ENCODE assay signal across 25 cellular contexts in the genomic region with DNA sequence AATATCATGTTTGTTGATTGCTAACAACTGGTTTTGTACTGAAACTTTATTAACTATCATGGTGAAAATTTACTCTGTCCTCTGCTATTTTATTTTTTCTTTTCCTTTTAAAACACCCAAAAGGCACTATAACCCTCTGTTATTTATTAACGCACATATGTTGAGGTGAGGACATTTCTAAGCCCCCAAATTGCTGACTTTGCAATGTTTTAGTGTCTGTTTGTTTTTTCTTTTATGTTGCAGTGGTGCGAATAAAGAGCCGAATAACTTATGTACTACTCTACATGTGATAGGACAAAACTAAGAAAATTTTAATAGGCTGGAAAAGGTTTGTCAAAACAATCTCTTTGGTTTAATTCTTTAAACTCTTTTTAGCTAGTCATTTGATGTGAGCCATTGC. TPM values are rescaled to one million over a fixed set of nuclear protein-coding genes. Genes with fewer than 3 reads are reported as not detected.
DNase-seq lines count a peak whose midpoint lies in the region; ATAC-seq, FAIRE-seq and TF ChIP-seq lines count a peak whose summit lies in the region.
"Had no signal": no experiment of that assay in that cellular context is flagged by ENCODE, and none has a peak within 500 bp of the region (broad histone marks: within the 10 kb centered on the region; RNA-seq: fewer than 3 reads in every experiment).

No MANE protein-coding gene starts in this region.

- in situ Hi-C loops in K562 (cut with MboI), result no loop called here

- H3K4me2 ChIP-seq in SK-N-SH, result no peak overlapping the region
- H3K4me2 ChIP-seq in A549, result no peak overlapping the region
- no peak overlapping the region for H3K4me2 ChIP-seq in K562 (ENCODE audit: insufficient read depth, low read length)
- H3K4me2 ChIP-seq in PC-3 (ENCODE audit: low read length), result no peak overlapping the region
- H3K4me2 ChIP-seq: BLaER1 had no signal

- ATAC-seq in SK-N-SH treated with all-trans-retinoic acid at 6 μM for 48 hours (no peak), A549 (no peak), K562 (no peak), PC-3 (no peak)
- ATAC-seq: GM12878 had no signal

- H3K36me3 ChIP-seq in SK-N-SH (replicated peaks in 1 of 2; ENCODE audit: control insufficient read depth in 1 of 2, insufficient read depth in 2 of 2, low read length in 1 of 2) (no peaks in the 10 kb centered on the region), K562 (ENCODE audit: control insufficient read depth, insufficient read depth, low read length) (no peaks in the 10 kb centered on the region), PC-3 (ENCODE audit: low read depth, low read length) (no peaks in the 10 kb centered on the region)
- H3K36me3 ChIP-seq: BE2C, BLaER1 had no signal

- TF ChIP-seq POLR2A in A549 (IDR thresholded peaks at IDR 0.05; ENCODE audit: low read length) (no peak), K562 (conservative IDR thresholded peaks at IDR 0.05) (no peak)

- DNase-seq in SK-N-SH (no peak), A549 (ENCODE audit: low read depth in 1 of 2, low spot score in 1 of 2) (no peak), K562 (ENCODE audit: extremely low read depth in 1 of 4, low spot score in 3 of 4) (no peak), RCC 7860 (ENCODE audit: low spot score) (no peak), PC-3 (no peak)
- DNase-seq: ACHN; BE2C; C1 segment of cervical spinal cord; CD4-positive, alpha-beta memory T cell; CD4-positive, CD25-positive, alpha-beta regulatory T cell; CD8-positive, alpha-beta memory T cell; COR-L47; DMS 273 treated with DMSO at 0.1 percent for 48 hours; DMS153; DMS53; DMS79; DND-41; EL; GDM1 had no signal

- H2AFZ ChIP-seq in SK-N-SH (ENCODE audit: low read depth) (0 out of 2 replicates have a peak overlapping the region, but pooled peaks have one; percentile 6), K562 (ENCODE audit: low read depth, low read length) (no peak overlapping the region), PC-3 (ENCODE audit: low read length) (no peak overlapping the region)

- no peaks in the 10 kb centered on the region for H3K9me3 ChIP-seq in SK-N-SH
- no peaks in the 10 kb centered on the region for H3K9me3 ChIP-seq in A549
- no peaks in the 10 kb centered on the region for H3K9me3 ChIP-seq in K562 (replicated peaks; ENCODE audit: control insufficient read depth, insufficient read depth, low read depth, low read length)
- H3K9me3 ChIP-seq in PC-3 (ENCODE audit: low read length), result no peaks in the 10 kb centered on the region
- H3K9me3 ChIP-seq: BE2C had no signal

- H4K20me1 ChIP-seq in SK-N-SH (ENCODE audit: insufficient read depth) (no peaks in the 10 kb centered on the region), K562 (replicated peaks; ENCODE audit: control insufficient read depth, insufficient read depth, low read length) (no peaks in the 10 kb centered on the region), PC-3 (ENCODE audit: low read length) (no peaks in the 10 kb centered on the region)
- H4K20me1 ChIP-seq: BLaER1 had no signal

- no peaks in the 10 kb centered on the region for H3K9me1 ChIP-seq in K562 (ENCODE audit: control insufficient read depth, insufficient read depth, low read length)

- TF ChIP-seq EP300 in SK-N-SH (IDR thresholded peaks at IDR 0.05; ENCODE audit: borderline replicate concordance in 1 of 2, low read depth in 1 of 2, low read length in 1 of 2) (no peak), A549 (IDR thresholded peaks at IDR 0.05) (no peak), K562 (IDR thresholded peaks at IDR 0.05; ENCODE audit: low read length) (no peak)

- no peaks in the 10 kb centered on the region for H3F3A ChIP-seq in SK-N-SH (replicated peaks; ENCODE audit: insufficient read depth)
- no peaks in the 10 kb centered on the region for H3F3A ChIP-seq in PC-3 (ENCODE audit: low read length, unreplicated experiment)

- TF ChIP-seq RAD21 in SK-N-SH (IDR thresholded peaks at IDR 0.05; ENCODE audit: low read length) (no peak), A549 (conservative IDR thresholded peaks at IDR 0.05 in 1 of 2, IDR thresholded peaks at IDR 0.05 in 1 of 2) (no peak), K562 (CRISPR knock-in tag; conservative IDR thresholded peaks at IDR 0.05 in 1 of 2, IDR thresholded peaks at IDR 0.05 in 1 of 2) (no peak)

- POLR2A ChIA-PET in SK-N-SH (lab: Yijun Ruan, JAX) (no interaction called here), A549 (lab: Yijun Ruan, JAX) (no interaction called here), K562 (lab: Yijun Ruan, JAX) (no interaction called here), PC-3 (lab: Charles Lee; ENCODE audit: unreplicated experiment) (no interaction called here)

- TF ChIP-seq CTCF in SK-N-SH (IDR thresholded peaks at IDR 0.05) (no peak), A549 (IDR thresholded peaks at IDR 0.05) (no peak), K562 (IDR thresholded peaks at IDR 0.05 in 2 of 3, conservative IDR thresholded peaks at IDR 0.05 in 1 of 3; ENCODE audit: insufficient read depth in 2 of 3, low read depth in 1 of 3, low read length in 3 of 3) (no peak), PC-3 (conservative IDR thresholded peaks at IDR 0.05; ENCODE audit: low read depth, low read length) (no peak)

- FAIRE-seq in A549 (lab: Jason Lieb, UNC) (no peak), K562 (lab: Jason Lieb, UNC) (no peak), RCC 7860 (lab: Jason Lieb, UNC) (no peak)
- FAIRE-seq: GM12878, GM12892, GM18507 had no signal

- H3K9me2 ChIP-seq in SK-N-SH (no peaks in the 10 kb centered on the region), PC-3 (replicated peaks; ENCODE audit: low read length) (no peaks in the 10 kb centered on the region)

- H3K4me1 ChIP-seq in SK-N-SH (ENCODE audit: control insufficient read depth in 1 of 2, insufficient read depth in 2 of 2, low read depth in 1 of 2, low read length in 1 of 2) (no peaks in the 10 kb centered on the region), A549 (no peaks in the 10 kb centered on the region), K562 (replicated peaks in 1 of 2; ENCODE audit: control insufficient read depth in 2 of 2, insufficient read depth in 2 of 2, low read length in 2 of 2) (peaks cover 0 to 6% of the 10 kb centered on the region in 2 experiments; a peak in 1 of 5 replicates), PC-3 (ENCODE audit: insufficient read depth, low read length) (no peaks in the 10 kb centered on the region)
- H3K4me1 ChIP-seq: BE2C, BLaER1 had no signal

- CTCF ChIA-PET in SK-N-SH (lab: Yijun Ruan, JAX) (no interaction called here), A549 (lab: Yijun Ruan, JAX) (interaction anchor here (0.9 to 1.7 kb wide), 2 partner anchors 22 to 26 kb away, joined by 4 to 5 read pairs; no protein-coding TSS in a partner anchor), K562 (lab: Yijun Ruan, JAX; ENCODE audit: low intra/inter-chr PET ratio) (no interaction called here), PC-3 (lab: Charles Lee) (no interaction called here)

- intact Hi-C loops in K562 (cut with micrococcal nuclease) (no loop called here), PC-3 (cut with micrococcal nuclease) (no loop called here)

- H3K9ac ChIP-seq in SK-N-SH, result no peak overlapping the region
- H3K9ac ChIP-seq in K562 (ENCODE audit: insufficient read depth in 1 of 2, low read depth in 2 of 2, low read length in 2 of 2), result no peak overlapping the region
- H3K9ac ChIP-seq in PC-3 (ENCODE audit: low read length), result no peak overlapping the region
- H3K9ac ChIP-seq: BLaER1 had no signal

- H3K4me3 ChIP-seq in SK-N-SH (ENCODE audit: low read depth in 2 of 2, low read length in 1 of 2), result no peak overlapping the region
- H3K4me3 ChIP-seq in A549, result no peak overlapping the region
- H3K4me3 ChIP-seq in K562, result no peak overlapping the region
- no peak overlapping the region for H3K4me3 ChIP-seq in PC-3 (ENCODE audit: low read length)
- H3K4me3 ChIP-seq: BLaER1, GM12878 had no signal

- WGBS in SK-N-SH (ENCODE audit: low lambda C conversion rate), result 63% methylated on average over 3 of the region's 3 CpGs
- WGBS in A549 (ENCODE audit: missing lambda C conversion rate), result 89% methylated on average over 3 of the region's 3 CpGs
- 6% methylated on average over 3 of the region's 3 CpGs for WGBS in K562 (ENCODE audit: insufficient coverage, low coverage, missing lambda C conversion rate)

- H3K27ac ChIP-seq in SK-N-SH (ENCODE audit: low read depth in 2 of 2, low read length in 1 of 2), result no peak overlapping the region
- no peak overlapping the region for H3K27ac ChIP-seq in A549
- H3K27ac ChIP-seq in K562 (ENCODE audit: extremely low read depth, low read depth, low read length), result no peak overlapping the region
- H3K27ac ChIP-seq in PC-3 (ENCODE audit: low read length), result no peak overlapping the region
- H3K27ac ChIP-seq: 22Rv1, BLaER1 had no signal

- no peaks in the 10 kb centered on the region for H3K79me2 ChIP-seq in SK-N-SH (ENCODE audit: insufficient read depth)
- no peaks in the 10 kb centered on the region for H3K79me2 ChIP-seq in K562 (ENCODE audit: control insufficient read depth, insufficient read depth, low read length)
- no peaks in the 10 kb centered on the region for H3K79me2 ChIP-seq in PC-3 (ENCODE audit: low read length)

- H3K27me3 ChIP-seq in SK-N-SH (ENCODE audit: insufficient read depth) (peaks cover 5% of the 10 kb centered on the region; the same call in 1 of the 2 replicates), K562 (ENCODE audit: control insufficient read depth in 2 of 2, insufficient read depth in 2 of 2, low read length in 2 of 2) (no peaks in the 10 kb centered on the region), PC-3 (ENCODE audit: low read length) (no peaks in the 10 kb centered on the region)
- H3K27me3 ChIP-seq: BLaER1 had no signal

- BruUV-seq in K562 (replicated peaks; lab: Mats Ljungman, UMichigan) (no TSS peak), PC-3 (replicated peaks; lab: Mats Ljungman, UMichigan) (no TSS peak)

RNA-seq across cellular contexts. Expression of gene PAWR, which starts 24.5 kb away (rescaled TPM):
- 0.91 and 1.8 TPM in 2 replicates for polyA plus RNA-seq in SK-N-SH (2012; rRNA removed)
- polyA plus RNA-seq in SK-N-SH (2012; cell fraction: cytosol; rRNA removed), result 0.79 and 0.80 TPM in 2 replicates
- polyA plus RNA-seq in SK-N-SH (2012; cell fraction: nucleus; rRNA removed), result 1.5 and 3.0 TPM in 2 replicates
- 34.0 and 55.2 TPM in 2 replicates for polyA plus RNA-seq in A549 (2011; rRNA removed)
- polyA plus RNA-seq in A549 (2012; cell fraction: cytosol; rRNA removed), result 33.9 and 41.3 TPM in 2 replicates
- 31.0 and 33.9 TPM in 2 replicates for polyA plus RNA-seq in A549 (2012; cell fraction: nucleus; rRNA removed)
- 40.8 to 44.9 TPM (median 44.4 TPM) in 3 replicates for polyA plus RNA-seq in A549 (2017; fragmentation: RNase III; extraction: RNeasy Plus Mini Kit Qiagen cat#74134 plus additional on column Dnase treatment)
- 21.9 and 26.1 TPM in 2 replicates for polyA minus RNA-seq in A549 (2011; rRNA and poly(A)+ RNA removed)
- total RNA-seq in K562 (2011; cell fraction: chromatin; rRNA removed; ENCODE audit: low replicate concordance), result not detected in 2 replicates
- total RNA-seq in K562 (2011; cell fraction: nucleolus; rRNA removed), result not detected in 2 replicates
- not detected in 2 replicates for total RNA-seq in K562 (2011; cell fraction: nucleoplasm; rRNA removed)
- total RNA-seq in K562 (2014; rRNA removed), result not detected in 2 replicates
- not detected in 2 replicates for total RNA-seq in K562 (2014; rRNA removed; fragmentation: Illumina TruSeq; extraction: Trizol)
- total RNA-seq in K562 (2015; rRNA removed; fragmentation: Illumina TruSeq; extraction: Trizol), result not detected in 2 replicates
- 0.36 and 0.82 TPM in 2 replicates for total RNA-seq in K562 (2021)
- not detected in 2 replicates for polyA plus RNA-seq in K562 (2011; rRNA removed)
- polyA plus RNA-seq in K562 (2011; cell fraction: cytosol; rRNA removed), result not detected in 2 replicates
- not detected in 2 replicates for polyA plus RNA-seq in K562 (2011; cell fraction: nucleus; rRNA removed)
- not detected in 2 replicates for polyA plus RNA-seq in K562 (2012)
- polyA plus RNA-seq in K562 (2014; fragmentation: Illumina TruSeq; extraction: Trizol), result not detected in 2 replicates
- not detected for polyA plus RNA-seq in K562 (2014; fragmentation: Nextera tagmentation; extraction: Ambion mirVana)
- not detected in 2 replicates for polyA plus RNA-seq in K562 (2014; rRNA removed)
- polyA minus RNA-seq in K562 (2011; rRNA and poly(A)+ RNA removed), result 0.03 TPM in 1 of 2 replicates, not detected in the other
- polyA minus RNA-seq in K562 (2011; cell fraction: cytosol; rRNA and poly(A)+ RNA removed), result 0.55 TPM in 1 of 2 replicates, not detected in the other
- not detected in 2 replicates for polyA minus RNA-seq in K562 (2011; cell fraction: nucleus; rRNA and poly(A)+ RNA removed)
- total RNA-seq in PC-3 (2014; rRNA removed), result 141 and 214 TPM in 2 replicates

Comparison
In these comparisons a context has a peak if more than half of its experiments do, and no peak if none do; other contexts are left out.
1. RNA of gene PAWR, which starts 24.5 kb away (polyA plus RNA-seq): 31.0 to 55.2 TPM in A549; 0.79 to 3.0 TPM in SK-N-SH and not detected in K562; every median in the first group is over 4 times any median in the second.